8 cellular contexts compared by ENCODE assay signal in the genomic region with DNA sequence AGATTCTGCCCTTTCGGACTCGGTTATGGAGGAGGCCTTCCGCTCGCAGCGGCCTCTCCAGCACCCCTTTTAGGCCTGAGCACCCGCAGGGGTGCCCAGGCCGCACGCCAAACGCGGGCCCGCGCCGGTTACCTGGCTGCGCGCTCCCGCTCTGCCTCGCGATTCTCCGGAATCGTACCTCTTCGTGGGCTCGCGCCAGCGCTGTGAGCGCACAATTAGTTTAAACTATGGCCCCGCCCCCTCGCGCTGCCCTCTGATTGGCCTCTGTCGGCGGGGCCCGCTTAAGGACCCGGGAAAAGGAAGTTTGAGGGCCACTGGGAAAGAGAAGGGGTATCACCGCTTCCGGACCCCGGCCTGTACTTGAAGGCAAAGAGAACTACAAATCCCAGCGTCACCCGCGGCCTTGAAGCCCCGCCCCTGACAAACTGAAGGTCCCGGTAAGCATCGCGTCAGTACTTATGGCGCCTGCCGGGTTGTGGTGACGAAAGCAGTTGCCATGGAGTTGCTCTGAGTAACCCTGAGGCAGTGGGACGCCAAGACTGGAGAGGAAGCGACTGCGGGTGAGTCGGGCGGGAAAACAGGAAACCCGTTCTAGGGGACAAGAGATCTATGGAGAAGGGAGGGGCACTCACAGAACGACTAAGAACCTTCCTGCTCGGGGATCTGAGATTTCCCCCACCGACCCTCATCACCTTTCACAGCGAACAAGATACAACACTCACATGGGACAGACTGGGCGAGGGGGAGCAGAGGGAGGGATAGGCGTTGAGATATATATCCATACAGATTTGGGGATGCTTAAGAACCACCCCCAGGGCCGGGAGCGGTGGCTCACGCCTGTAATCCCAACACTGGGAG. TPM values are rescaled to one million over a fixed set of nuclear protein-coding genes. Genes with fewer than 3 reads are reported as not detected.
DNase-seq lines count a peak whose midpoint lies in the region; ATAC-seq lines count a peak whose summit lies in the region.

LRRC51 (plus strand) TSS at position 525 of the 858 bp plus-strand sequence. CDS start 8,234 bp downstream, outside the sequence.
A gene with protein sequence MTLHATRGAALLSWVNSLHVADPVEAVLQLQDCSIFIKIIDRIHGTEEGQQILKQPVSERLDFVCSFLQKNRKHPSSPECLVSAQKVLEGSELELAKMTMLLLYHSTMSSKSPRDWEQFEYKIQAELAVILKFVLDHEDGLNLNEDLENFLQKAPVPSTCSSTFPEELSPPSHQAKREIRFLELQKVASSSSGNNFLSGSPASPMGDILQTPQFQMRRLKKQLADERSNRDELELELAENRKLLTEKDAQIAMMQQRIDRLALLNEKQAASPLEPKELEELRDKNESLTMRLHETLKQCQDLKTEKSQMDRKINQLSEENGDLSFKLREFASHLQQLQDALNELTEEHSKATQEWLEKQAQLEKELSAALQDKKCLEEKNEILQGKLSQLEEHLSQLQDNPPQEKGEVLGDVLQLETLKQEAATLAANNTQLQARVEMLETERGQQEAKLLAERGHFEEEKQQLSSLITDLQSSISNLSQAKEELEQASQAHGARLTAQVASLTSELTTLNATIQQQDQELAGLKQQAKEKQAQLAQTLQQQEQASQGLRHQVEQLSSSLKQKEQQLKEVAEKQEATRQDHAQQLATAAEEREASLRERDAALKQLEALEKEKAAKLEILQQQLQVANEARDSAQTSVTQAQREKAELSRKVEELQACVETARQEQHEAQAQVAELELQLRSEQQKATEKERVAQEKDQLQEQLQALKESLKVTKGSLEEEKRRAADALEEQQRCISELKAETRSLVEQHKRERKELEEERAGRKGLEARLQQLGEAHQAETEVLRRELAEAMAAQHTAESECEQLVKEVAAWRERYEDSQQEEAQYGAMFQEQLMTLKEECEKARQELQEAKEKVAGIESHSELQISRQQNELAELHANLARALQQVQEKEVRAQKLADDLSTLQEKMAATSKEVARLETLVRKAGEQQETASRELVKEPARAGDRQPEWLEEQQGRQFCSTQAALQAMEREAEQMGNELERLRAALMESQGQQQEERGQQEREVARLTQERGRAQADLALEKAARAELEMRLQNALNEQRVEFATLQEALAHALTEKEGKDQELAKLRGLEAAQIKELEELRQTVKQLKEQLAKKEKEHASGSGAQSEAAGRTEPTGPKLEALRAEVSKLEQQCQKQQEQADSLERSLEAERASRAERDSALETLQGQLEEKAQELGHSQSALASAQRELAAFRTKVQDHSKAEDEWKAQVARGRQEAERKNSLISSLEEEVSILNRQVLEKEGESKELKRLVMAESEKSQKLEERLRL (N-terminal part only) (minus strand): TSS at position 217 of the 858 bp plus-strand sequence. CDS start 44,599 bp downstream, outside the sequence.

- no peaks in the 10 kb centered on the region for H3K27me3 Mint-ChIP-seq in activated CD8-positive, alpha-beta memory T cell treated with anti-CD3 and anti-CD28 coated beads, Interleukin-2, amount 10 ng/mL, durations not matched to agents 7 days and 5 days

- peak within 1 kb of the TSS; percentile 94 for H3K4me2 ChIP-seq in mesenchymal stem cell (ENCODE audit: low read length, poor library complexity, severe bottlenecking)

- peak within 1 kb of the TSS; percentile 84 for H3K4me3 Mint-ChIP-seq in activated CD8-positive, alpha-beta memory T cell treated with anti-CD3 and anti-CD28 coated beads, Interleukin-2, amount 10 ng/mL, durations not matched to agents 7 days and 5 days

- peak within 1 kb of the TSS; percentile 45 for H4K8ac ChIP-seq in mesenchymal stem cell (ENCODE audit: low read length)

- CTCF ChIA-PET in activated CD8-positive, alpha-beta memory T cell treated with anti-CD3 and anti-CD28 coated beads, Interleukin-2, amount 10 ng/mL, durations not matched to agents 7 days and 5 days (lab: Charles Lee) = interaction anchor here (1.0 to 2.2 kb wide), 4 partner anchors 10 to 64 kb away, joined by 3 to 17 read pairs (median 4); no protein-coding TSS in a partner anchor

- H4K91ac ChIP-seq in mesenchymal stem cell (ENCODE audit: low read length) = peak within 1 kb of the TSS; percentile 34

- peak within 1 kb of the TSS; percentile 27 for H2BK120ac ChIP-seq in mesenchymal stem cell (ENCODE audit: low read depth, low read length)

- H2BK5ac ChIP-seq in mesenchymal stem cell (ENCODE audit: low read depth, low read length, poor library complexity, severe bottlenecking) = no peak within 1 kb of the TSS

- H3K36me3 Mint-ChIP-seq in activated CD8-positive, alpha-beta memory T cell treated with anti-CD3 and anti-CD28 coated beads, Interleukin-2, amount 10 ng/mL, durations not matched to agents 7 days and 5 days = peaks cover 18% of the 10 kb centered on the region

- H3K27ac Mint-ChIP-seq in activated CD8-positive, alpha-beta memory T cell treated with anti-CD3 and anti-CD28 coated beads, Interleukin-2, amount 10 ng/mL, durations not matched to agents 7 days and 5 days = peak within 1 kb of the TSS; percentile 97

- no peak within 1 kb of the TSS for H3K14ac ChIP-seq in mesenchymal stem cell (ENCODE audit: low read length in 2 of 2)

- WGBS in mesenchymal stem cell = 2% methylated on average over 50 of the region's 60 CpGs

- peak; percentile 93 for ATAC-seq in GM21390 (IDR thresholded peaks at IDR 0.05; ENCODE audit: unreplicated experiment)
- ATAC-seq in activated CD8-positive, alpha-beta memory T cell treated with anti-CD3 and anti-CD28 coated beads, Interleukin-2, amount 10 ng/mL, durations not matched to agents 7 days and 5 days = peak; percentile 94

- H2BK15ac ChIP-seq in mesenchymal stem cell (ENCODE audit: low read depth, poor library complexity, severe bottlenecking) = no peak within 1 kb of the TSS

- H2AFZ ChIP-seq in mesenchymal stem cell (ENCODE audit: low read depth, low read length) = peak within 1 kb of the TSS; percentile 66

- no peaks in the 10 kb centered on the region for H3K9me3 Mint-ChIP-seq in activated CD8-positive, alpha-beta memory T cell treated with anti-CD3 and anti-CD28 coated beads, Interleukin-2, amount 10 ng/mL, durations not matched to agents 7 days and 5 days (ENCODE audit: low read depth)

- H3K9ac ChIP-seq in endocrine pancreas (ENCODE audit: control insufficient read depth, insufficient read depth, low read length) = peak within 1 kb of the TSS; percentile 45
- H3K9ac ChIP-seq in mesenchymal stem cell (ENCODE audit: low read length) = peak within 1 kb of the TSS; percentile 94

- H2BK12ac ChIP-seq in mesenchymal stem cell (ENCODE audit: low read length in 2 of 2) = peak within 1 kb of the TSS in 1 of 2 experiments; percentile 65

- H2AK5ac ChIP-seq in mesenchymal stem cell (ENCODE audit: low read length, severe bottlenecking) = no peak within 1 kb of the TSS

- peaks cover 8% of the 10 kb centered on the region for H3K4me1 ChIP-seq in endocrine pancreas (ENCODE audit: control insufficient read depth, insufficient read depth, low read length)
- peaks cover 3% of the 10 kb centered on the region for H3K4me1 ChIP-seq in mesenchymal stem cell (ENCODE audit: control insufficient read depth, insufficient read depth, low read depth, low read length)

- H3K4me3 ChIP-seq in endocrine pancreas (ENCODE audit: control insufficient read depth, insufficient read depth, low read length) (peak within 1 kb of the TSS; percentile 73), mesenchymal stem cell (ENCODE audit: insufficient read depth in 1 of 2, low read depth in 1 of 2, low read length in 2 of 2) (peak within 1 kb of the TSS; percentile 77 to 93)

- H3K9me3 ChIP-seq in endocrine pancreas (ENCODE audit: control insufficient read depth, low read length) (no peaks in the 10 kb centered on the region), mesenchymal stem cell (ENCODE audit: control insufficient read depth, low read length) (no peaks in the 10 kb centered on the region)

- peak within 1 kb of the TSS; percentile 71 to 90 for H3K4ac ChIP-seq in mesenchymal stem cell (ENCODE audit: low read depth in 1 of 2, low read length in 2 of 2)

- H3K27ac ChIP-seq in mesenchymal stem cell (ENCODE audit: low read length, poor library complexity, severe bottlenecking) = peak within 1 kb of the TSS; percentile 76

- no peaks in the 10 kb centered on the region for H3K27me3 ChIP-seq in endocrine pancreas (ENCODE audit: control insufficient read depth, insufficient read depth, low read length)
- H3K27me3 ChIP-seq in mesenchymal stem cell (ENCODE audit: control insufficient read depth in 1 of 2, insufficient read depth in 1 of 2, low read length in 2 of 2) = no peaks in the 10 kb centered on the region

- peak within 1 kb of the TSS; percentile 52 to 89 for H3K18ac ChIP-seq in mesenchymal stem cell (ENCODE audit: low read depth in 1 of 2, low read length in 2 of 2)

- DNase-seq in Caki2 (ENCODE audit: low read depth) = peak; percentile 99
- DNase-seq in HUDEP-2 (lab: John Stamatoyannopoulos, UW; ENCODE audit: unreplicated experiment in 76 of 76) = peak in 75 of 76 experiments; percentile 66 to 99 (median 98)
- peak; percentile 100 for DNase-seq in NOMO-1 treated with dmso at 0.1 percent for 144 hours (lab: John Stamatoyannopoulos, UW; ENCODE audit: unreplicated experiment)
- DNase-seq in activated CD8-positive, alpha-beta memory T cell treated with anti-CD3 and anti-CD28 coated beads, Interleukin-2, amount 10 ng/mL, durations not matched to agents 7 days and 5 days = peak; percentile 100
- peak; percentile 100 for DNase-seq in mesenchymal stem cell
- peak; percentile 97 for DNase-seq in stimulated activated CD8-positive, alpha-beta memory T cell treated with anti-CD3 and anti-CD28 coated beads, Interleukin-12 subunit alpha, Interleukin-12 subunit beta, amount 100 ng/mL, for 24 hours (ENCODE audit: extremely low read depth)

- H3K36me3 ChIP-seq in endocrine pancreas (ENCODE audit: control insufficient read depth, insufficient read depth, low read length) = no peaks in the 10 kb centered on the region
- peaks cover under 1 to 8% of the 10 kb centered on the region in 2 experiments for H3K36me3 ChIP-seq in mesenchymal stem cell (ENCODE audit: control insufficient read depth in 1 of 2, insufficient read depth in 2 of 2, low read depth in 1 of 2, low read length in 2 of 2)

- H3K23ac ChIP-seq in mesenchymal stem cell (ENCODE audit: low read length in 2 of 2) = peak within 1 kb of the TSS in 1 of 2 experiments; percentile 70

- in situ Hi-C loops in Caki2 (cut with HindIII; ENCODE audit: low pct_unique_long_range_greater_than_20kb, low sequenced_read_pairs) = no loop called here

- peaks cover 4% of the 10 kb centered on the region for H3K79me1 ChIP-seq in mesenchymal stem cell (replicated peaks; ENCODE audit: low read length, poor library complexity, severe bottlenecking)

- peaks cover 44% of the 10 kb centered on the region for H3K4me1 Mint-ChIP-seq in activated CD8-positive, alpha-beta memory T cell treated with anti-CD3 and anti-CD28 coated beads, Interleukin-2, amount 10 ng/mL, durations not matched to agents 7 days and 5 days

RNA-seq across cellular contexts. Expression of gene LRRC51, which starts in this region (rescaled TPM):
- 9.4 and 14.9 TPM in 2 replicates for total RNA-seq in Caki2 (2014; rRNA removed; shearing (Covaris generic); ENCODE audit: low replicate concordance)
- total RNA-seq in activated CD8-positive, alpha-beta memory T cell treated with anti-CD3 and anti-CD28 coated beads, Interleukin-2, amount 10 ng/mL, durations not matched to agents 7 days and 5 days = 1 to 10 TPM; 4.0 to 9.2 TPM
- 3.2 TPM for polyA plus RNA-seq in mesenchymal stem cell (2013, experiment 1 of 2)
- polyA plus RNA-seq in mesenchymal stem cell (2013, experiment 2 of 2) = 3.9 TPM

RNA-seq across cellular contexts. Expression of the second gene that starts in this region (rescaled TPM):
- total RNA-seq in Caki2 (2014; rRNA removed; shearing (Covaris generic); ENCODE audit: low replicate concordance) = 73.8 and 81.0 TPM in 2 replicates
- total RNA-seq in activated CD8-positive, alpha-beta memory T cell treated with anti-CD3 and anti-CD28 coated beads, Interleukin-2, amount 10 ng/mL, durations not matched to agents 7 days and 5 days = 100 to 1,000 TPM; 156 to 221 TPM
- 54.5 TPM for polyA plus RNA-seq in mesenchymal stem cell (2013, experiment 1 of 2)
- 49.1 TPM for polyA plus RNA-seq in mesenchymal stem cell (2013, experiment 2 of 2)

Comparison
In these comparisons a context has a peak if more than half of its experiments do, and no peak if none do; other contexts are left out.
1. Peak in every context shown above with its lines: DNase-seq, ATAC-seq, H3K4me3 ChIP-seq and H3K27ac ChIP-seq.